Comparison of ENCODE assay signal across 1 cellular context in the genomic region with DNA sequence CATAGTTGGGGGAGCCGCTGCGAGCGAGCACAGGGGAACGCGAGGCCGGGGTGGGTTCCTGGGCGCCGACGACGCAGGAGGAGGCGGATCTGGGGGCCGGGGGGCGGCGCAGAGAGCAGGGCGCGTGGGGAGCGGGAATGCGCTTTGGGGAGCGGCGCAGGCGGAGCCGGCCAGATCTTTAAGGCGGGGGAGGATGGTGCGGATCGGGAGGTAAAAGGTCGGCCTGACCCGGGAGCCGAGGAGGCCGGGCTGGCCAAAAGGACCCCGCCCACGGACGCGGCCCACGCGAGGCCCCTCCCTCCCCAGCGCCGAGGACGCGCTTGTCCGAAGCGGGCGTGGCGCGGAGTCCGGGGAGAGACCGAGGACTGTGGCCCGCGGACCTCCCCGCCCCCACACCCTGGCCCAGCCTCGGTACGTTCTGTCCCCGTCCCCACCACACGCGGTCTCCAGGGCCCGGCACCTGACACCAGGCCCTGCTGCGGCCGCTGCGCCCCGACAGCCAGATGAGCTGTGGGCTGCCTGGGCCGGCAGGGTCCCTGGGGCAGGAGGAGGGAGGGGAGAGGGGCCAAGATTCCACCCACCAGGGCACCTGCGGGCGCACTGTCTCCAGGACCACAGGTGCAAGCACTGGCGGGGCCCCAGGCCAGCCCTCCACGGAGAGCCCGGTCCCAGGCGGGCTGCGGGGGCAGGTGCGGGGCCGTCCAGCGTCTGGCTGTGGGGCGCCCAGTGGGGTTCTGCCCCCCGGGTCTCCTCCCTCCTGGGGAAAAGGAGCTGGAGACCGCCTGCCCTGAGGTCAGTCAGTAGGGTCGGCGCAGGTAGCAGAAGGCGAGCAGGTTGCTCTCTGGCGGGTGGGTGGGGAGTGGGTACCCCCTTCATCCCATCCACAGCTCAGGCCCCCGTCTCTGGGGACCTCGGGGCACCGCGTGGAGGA.
TF ChIP-seq lines count a peak whose summit lies in the region.

No MANE protein-coding gene starts in this region.

TF ChIP-seq in GM12891, 5 proteins besides CTCF, POLR2A, EP300 and RAD21:
- no peak; the same call in 1 of the 2 replicates for TF ChIP-seq POLR2AphosphoS5 (IDR thresholded peaks at IDR 0.05; ENCODE audit: low read depth, low read length)
- TF ChIP-seq PAX5 (IDR thresholded peaks at IDR 0.05; ENCODE audit: insufficient read depth, low read length, severe bottlenecking), result no peak
- no peak for TF ChIP-seq TAF1 (IDR thresholded peaks at IDR 0.05; ENCODE audit: low read depth, low read length)
- TF ChIP-seq SPI1 (IDR thresholded peaks at IDR 0.05; ENCODE audit: low read depth, low read length), result no peak
- TF ChIP-seq POU2F2 (IDR thresholded peaks at IDR 0.05; ENCODE audit: low read depth, low read length), result no peak
